8 cellular contexts compared by ENCODE assay signal in the genomic region with DNA sequence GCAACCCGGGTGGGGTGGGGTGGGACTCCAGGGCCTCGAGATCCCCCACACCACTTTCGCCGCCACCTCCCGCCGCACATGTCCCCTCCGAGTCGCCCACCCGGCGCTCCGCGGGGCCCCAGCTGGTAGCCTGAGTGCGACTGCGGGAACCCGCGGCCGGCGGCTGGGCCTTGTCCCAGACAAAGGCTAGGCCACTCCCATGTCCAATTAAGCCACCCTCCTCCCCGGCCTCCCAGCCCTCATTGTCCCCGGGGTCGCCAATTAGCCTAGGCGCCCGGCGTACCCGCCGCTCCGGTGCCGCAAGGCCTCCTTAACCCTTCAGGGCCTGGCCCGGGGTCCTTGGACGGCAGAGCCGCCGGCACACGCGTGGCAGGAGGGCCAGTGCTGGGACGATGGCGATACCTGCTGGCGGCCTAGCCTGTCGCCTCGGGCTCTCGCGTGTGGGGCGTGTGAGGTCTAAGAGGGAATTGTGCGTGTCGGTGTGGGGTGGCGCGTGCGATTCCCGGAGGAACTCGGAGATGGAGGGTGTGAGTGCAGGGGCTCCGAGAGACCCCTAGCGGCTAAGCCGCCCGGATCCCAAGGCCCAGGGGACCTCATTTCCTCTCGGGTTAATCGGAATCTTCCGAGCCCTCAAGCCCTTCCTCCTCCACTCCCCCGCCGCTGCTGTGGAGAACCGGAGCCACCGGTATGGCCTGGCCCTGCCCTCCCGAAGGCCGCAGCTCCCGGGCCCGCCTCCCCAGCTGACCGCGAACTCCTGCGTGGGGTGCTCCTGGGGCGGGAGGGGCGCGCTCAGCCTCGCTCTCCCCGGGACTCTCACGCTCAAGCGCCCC. TPM values are rescaled to one million over a fixed set of nuclear protein-coding genes. Genes with fewer than 3 reads are reported as not detected.
A peak's percentile ranks its signal among the peaks of the same experiment; 100 is the strongest.
DNase-seq lines count a peak whose midpoint lies in the region; ATAC-seq and TF ChIP-seq lines count a peak whose summit lies in the region.

No MANE protein-coding gene starts in this region.

- DNase-seq in HFF-Myc (ENCODE audit: extremely low read depth, low read depth) (no peak), T-helper 1 cell (peak in 3 of 5 donors; percentile 10 to 20 (median 15)), endodermal cell (peak; percentile 94), mucosa of descending colon (peak; percentile 44 to 68 (median 68)), ureter (ENCODE audit: low spot score) (peak; percentile 86), NCI-H187 treated with DMSO at 0.1 percent for 48 hours (lab: John Stamatoyannopoulos, UW) (no peak)

- no peak overlapping the region for H3K9ac ChIP-seq in endodermal cell (ENCODE audit: extremely low read depth, low read length, poor library complexity, severe bottlenecking)

- H3K27me3 ChIP-seq in DOHH2 (ENCODE audit: control insufficient read depth, low read length) (peaks cover 53% of the 10 kb centered on the region), endodermal cell (ENCODE audit: control insufficient read depth, insufficient read depth, low read length, poor library complexity, severe bottlenecking) (peaks cover 98% of the 10 kb centered on the region)

- no peaks in the 10 kb centered on the region for H3K36me3 Mint-ChIP-seq in endodermal cell (ENCODE audit: low read depth)

- H3K27ac ChIP-seq in DOHH2 (ENCODE audit: low read depth, low read length) (no peak overlapping the region), endodermal cell (ENCODE audit: low read depth, low read length) (no peak overlapping the region)

- peaks cover 15% of the 10 kb centered on the region for H3K4me1 ChIP-seq in DOHH2 (ENCODE audit: control insufficient read depth, low read length)
- H3K4me1 ChIP-seq in endodermal cell (ENCODE audit: control insufficient read depth, insufficient read depth, low read length): no peaks in the 10 kb centered on the region
- H3K4me1 ChIP-seq in mucosa of descending colon (ENCODE audit: low read depth): peaks cover 25% of the 10 kb centered on the region

- no peaks in the 10 kb centered on the region for H3F3A ChIP-seq in DOHH2 (ENCODE audit: control insufficient read depth, insufficient read depth)

- H3K9me3 ChIP-seq in DOHH2 (ENCODE audit: control insufficient read depth, insufficient read depth, low read length) (no peaks in the 10 kb centered on the region), endodermal cell (ENCODE audit: control insufficient read depth, low read length) (no peaks in the 10 kb centered on the region), mucosa of descending colon (no peaks in the 10 kb centered on the region)

- H4K20me1 ChIP-seq in DOHH2 (ENCODE audit: control insufficient read depth, insufficient read depth, low read depth, low read length): no peaks in the 10 kb centered on the region

- H3K4me3 ChIP-seq in DOHH2 (ENCODE audit: low read length) (peak overlapping the region; percentile 69), HFF-Myc (replicated peaks; ENCODE audit: low read depth, low read length) (peak overlapping the region; percentile 46), endodermal cell (ENCODE audit: low read length) (peak overlapping the region; percentile 80), mucosa of descending colon (peak overlapping the region; percentile 17)

- H3K27me3 Mint-ChIP-seq in endodermal cell (ENCODE audit: insufficient read depth): peaks cover 84% of the 10 kb centered on the region

- no peak overlapping the region for H3K27ac Mint-ChIP-seq in endodermal cell

- intact Hi-C loops in mucosa of descending colon (cut with DNase I, micrococcal nuclease): loop anchor here (10.0 kb wide), 3 partner anchors 133 to 423 kb away; no protein-coding TSS in a partner anchor

- H3K4me3 Mint-ChIP-seq in endodermal cell: peak overlapping the region; percentile 60

- 1 to 2% methylated on average over 31 to 74 of the region's 74 CpGs for WGBS in endodermal cell (ENCODE audit: insufficient coverage in 1 of 2, insufficient read length in 1 of 2), 2 experiments

- H3K79me2 ChIP-seq in DOHH2 (ENCODE audit: control insufficient read depth, low read length): no peaks in the 10 kb centered on the region

- no peaks in the 10 kb centered on the region for H3K9me2 ChIP-seq in DOHH2 (replicated peaks; ENCODE audit: control insufficient read depth, low read length)

- peak overlapping the region; percentile 78 for H3K4me2 ChIP-seq in DOHH2 (ENCODE audit: low read length)

- H3K9me3 Mint-ChIP-seq in endodermal cell: no peaks in the 10 kb centered on the region

- TF ChIP-seq CTCF in DOHH2 (IDR thresholded peaks at IDR 0.05; ENCODE audit: low read depth, low read length, poor library complexity, severe bottlenecking) (no peak), HFF-Myc (IDR thresholded peaks at IDR 0.05; ENCODE audit: low read depth, low read length, missing control alignments) (peak; percentile 21), endodermal cell (conservative IDR thresholded peaks at IDR 0.05) (peak; percentile 54), mucosa of descending colon (IDR thresholded peaks at IDR 0.05) (no peak)

- no peaks in the 10 kb centered on the region for H3K36me3 ChIP-seq in DOHH2 (ENCODE audit: control insufficient read depth, low read length)
- H3K36me3 ChIP-seq in endodermal cell (ENCODE audit: control insufficient read depth, insufficient read depth, low read length): no peaks in the 10 kb centered on the region
- H3K36me3 ChIP-seq in mucosa of descending colon (ENCODE audit: low read depth): no peaks in the 10 kb centered on the region

- peaks cover 11% of the 10 kb centered on the region for H3K4me1 Mint-ChIP-seq in endodermal cell

- ATAC-seq in mucosa of descending colon: peak; percentile 49
- no peak for ATAC-seq in HG03095 (IDR thresholded peaks at IDR 0.05; ENCODE audit: unreplicated experiment)

RNA-seq across cellular contexts. Expression of gene TBX2, which starts 11.7 kb away (rescaled TPM):
- total RNA-seq in endodermal cell: under 1 TPM in 1 of 2 donors, not detected in 1; 0.07 TPM
- polyA plus RNA-seq in endodermal cell (2013, experiment 1 of 2): 2.8 TPM
- polyA plus RNA-seq in endodermal cell (2013, experiment 2 of 2): 2.1 TPM
- 1 to 10 TPM; 6.6 to 9.0 (median 8.2) TPM for total RNA-seq in mucosa of descending colon
- 266 TPM for total RNA-seq in ureter

RNA-seq across cellular contexts. Expression of gene TBX4, which starts 40.9 kb away (rescaled TPM):
- total RNA-seq in endodermal cell: not detected
- 1.5 TPM for polyA plus RNA-seq in endodermal cell (2013, experiment 1 of 2)
- polyA plus RNA-seq in endodermal cell (2013, experiment 2 of 2): 1.4 TPM
- total RNA-seq in mucosa of descending colon: not detected
- total RNA-seq in ureter: not detected

Comparison
In these comparisons a context has a peak if more than half of its experiments do, and no peak if none do; other contexts are left out.
1. H3K4me3 ChIP-seq: peak in every context shown above with its lines; median percentile 80 in endodermal cell; 69 in DOHH2; 46 in HFF-Myc; 17 in mucosa of descending colon.
2. CTCF ChIP-seq: peak in HFF-Myc (single experiment) and endodermal cell (single experiment); none in DOHH2 (single experiment) and mucosa of descending colon (single experiment).
3. DNase-seq: peak in T-helper 1 cell (3 of 5), endodermal cell (single experiment), mucosa of descending colon (3 of 3) and ureter (single experiment); none in HFF-Myc (single experiment) and NCI-H187 treated with DMSO at 0.1 percent for 48 hours (single experiment).
4. RNA of gene TBX2, which starts 11.7 kb away (total RNA-seq): 266 TPM in ureter (single experiment); 6.6 to 9.0 TPM in mucosa of descending colon and 0.07 TPM in endodermal cell; every median in the first group is over 10 times any median in the second.